8 cellular contexts compared by ENCODE assay signal in the genomic region with DNA sequence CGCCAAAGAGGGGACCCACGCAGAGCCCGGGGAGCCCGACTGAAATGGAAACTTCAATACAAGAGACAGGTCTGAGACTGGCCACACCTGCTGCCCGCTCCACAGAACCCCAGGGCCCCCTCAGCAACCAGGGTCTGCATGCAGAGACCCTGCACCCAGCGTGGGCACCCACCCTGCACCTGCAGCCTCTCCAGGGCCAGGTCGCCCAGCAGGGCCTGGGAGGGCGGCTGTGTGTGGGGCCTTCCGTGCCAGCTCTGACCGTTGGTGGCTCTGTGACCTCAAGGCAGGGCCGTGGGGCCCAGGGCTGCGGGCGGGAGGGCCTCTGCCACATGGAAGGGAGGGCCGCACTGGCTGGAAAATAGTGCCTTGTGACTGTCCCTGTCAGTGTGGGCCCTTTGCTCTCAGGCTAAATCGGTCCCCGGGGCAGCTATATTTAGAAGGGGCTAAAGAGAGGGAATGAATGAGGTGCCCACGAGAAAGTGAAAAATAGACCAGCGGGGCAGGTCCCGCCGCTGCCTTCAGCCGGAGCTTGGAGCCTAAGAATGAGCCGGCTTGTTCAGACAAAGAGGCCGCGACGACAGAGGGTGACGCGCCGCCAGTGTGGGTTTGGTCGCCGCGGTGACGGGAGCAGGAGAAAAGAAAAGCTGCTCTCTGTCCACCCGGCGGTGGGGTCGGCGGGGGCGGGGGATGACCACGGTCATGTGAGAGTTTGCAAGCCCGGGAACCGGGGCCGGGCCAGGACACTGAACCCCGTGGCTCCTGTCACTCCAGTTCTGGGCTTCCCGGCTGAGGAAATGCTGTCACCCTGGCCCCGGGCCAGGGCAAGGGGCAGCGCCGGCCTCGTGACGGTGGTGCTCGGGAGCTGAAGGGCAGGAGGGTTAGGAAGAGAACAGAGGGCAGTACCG.
DNase-seq lines count a peak whose midpoint lies in the region; ATAC-seq and TF ChIP-seq lines count a peak whose summit lies in the region.

No MANE protein-coding gene starts in this region.

- peaks cover 34% of the 10 kb centered on the region for H3F3A ChIP-seq in smooth muscle cell (ENCODE audit: low read depth)

- no peaks in the 10 kb centered on the region for H3K79me2 ChIP-seq in smooth muscle cell (ENCODE audit: low read depth)

- no peak overlapping the region for H3K27ac Mint-ChIP-seq in activated naive CD8-positive, alpha-beta T cell treated with anti-CD3 and anti-CD28 coated beads for 36 hours

- H3K4me1 Mint-ChIP-seq in activated naive CD8-positive, alpha-beta T cell treated with anti-CD3 and anti-CD28 coated beads for 36 hours, result peaks cover 24% of the 10 kb centered on the region

- peak overlapping the region; percentile 75 for H2AFZ ChIP-seq in smooth muscle cell (ENCODE audit: low read depth)

- H3K27ac ChIP-seq in left lung (peak overlapping the region; percentile 83), smooth muscle cell (ENCODE audit: low read depth) (peak overlapping the region; percentile 94)

- peaks cover 2% of the 10 kb centered on the region for H3K36me3 Mint-ChIP-seq in activated naive CD8-positive, alpha-beta T cell treated with anti-CD3 and anti-CD28 coated beads for 36 hours

- peak overlapping the region; percentile 86 for H3K9ac ChIP-seq in smooth muscle cell (ENCODE audit: low read depth)

- DNase-seq in Kasumi-1 (lab: John Stamatoyannopoulos, UW), result peak; percentile 52 to 53
- peak; percentile 55 to 73 for DNase-seq in cardiac fibroblast (ENCODE audit: low read depth in 2 of 2)
- peak; percentile 88 to 92 for DNase-seq in left lung
- no peak for DNase-seq in smooth muscle cell (lab: John Stamatoyannopoulos, UW; ENCODE audit: unreplicated experiment)
- no peak for DNase-seq in activated naive CD8-positive, alpha-beta T cell treated with anti-CD3 and anti-CD28 coated beads for 36 hours
- no peak for DNase-seq in NCI-H2227 treated with DMSO at 0.1 percent for 48 hours (lab: John Stamatoyannopoulos, UW)
- DNase-seq in NCI-H2227 (lab: John Stamatoyannopoulos, UW; ENCODE audit: unreplicated experiment), result no peak

- 33% methylated on average over 50 of the region's 50 CpGs for WGBS in smooth muscle cell (ENCODE audit: low lambda C conversion rate)

- H4K20me1 ChIP-seq in smooth muscle cell (ENCODE audit: low read depth), result no peaks in the 10 kb centered on the region

- H3K9me3 ChIP-seq in left lung (no peaks in the 10 kb centered on the region), smooth muscle cell (replicated peaks; ENCODE audit: low read depth) (no peaks in the 10 kb centered on the region)

- H3K27me3 ChIP-seq in left lung, result no peaks in the 10 kb centered on the region
- no peaks in the 10 kb centered on the region for H3K27me3 ChIP-seq in smooth muscle cell (ENCODE audit: low read depth)

- H3K9me3 Mint-ChIP-seq in activated naive CD8-positive, alpha-beta T cell treated with anti-CD3 and anti-CD28 coated beads for 36 hours, result no peaks in the 10 kb centered on the region

- ATAC-seq in left lung (peak; percentile 24), HG03469 (IDR thresholded peaks at IDR 0.05; ENCODE audit: unreplicated experiment) (no peak)

- peaks cover 42 to 93% of the 10 kb centered on the region in 2 donors for H3K4me1 ChIP-seq in left lung
- H3K4me1 ChIP-seq in smooth muscle cell (ENCODE audit: low read depth), result peaks cover 31% of the 10 kb centered on the region

- H3K4me3 ChIP-seq in cardiac fibroblast (replicated peaks in 1 of 2; ENCODE audit: low read depth in 2 of 2, low read length in 2 of 2) (no peak overlapping the region), left lung (no peak overlapping the region), smooth muscle cell (no peak overlapping the region)

- H3K27me3 Mint-ChIP-seq in activated naive CD8-positive, alpha-beta T cell treated with anti-CD3 and anti-CD28 coated beads for 36 hours, result no peaks in the 10 kb centered on the region

- H3K4me2 ChIP-seq in smooth muscle cell, result peak overlapping the region; percentile 59

- intact Hi-C loops in left lung (cut with DNase I), result no loop called here

- no peak for TF ChIP-seq CTCF in cardiac fibroblast (IDR thresholded peaks at IDR 0.05; ENCODE audit: low read depth, low read length)
- TF ChIP-seq CTCF in left lung (IDR thresholded peaks at IDR 0.05), result no peak
- no peak for TF ChIP-seq CTCF in smooth muscle cell (IDR thresholded peaks at IDR 0.05; ENCODE audit: borderline replicate concordance, insufficient read depth, poor library complexity, severe bottlenecking)

- H3K4me3 Mint-ChIP-seq in activated naive CD8-positive, alpha-beta T cell treated with anti-CD3 and anti-CD28 coated beads for 36 hours, result no peak overlapping the region

- H3K36me3 ChIP-seq in left lung, result no peaks in the 10 kb centered on the region
- H3K36me3 ChIP-seq in smooth muscle cell (ENCODE audit: low read depth), result no peaks in the 10 kb centered on the region

Comparison
In these comparisons a context has a peak if more than half of its experiments do, and no peak if none do; other contexts are left out.
1. DNase-seq: peak in Kasumi-1 (2 of 2), cardiac fibroblast (2 of 2) and left lung (2 of 2); none in smooth muscle cell (single experiment), activated naive CD8-positive, alpha-beta T cell treated with anti-CD3 and anti-CD28 coated beads for 36 hours (single experiment), NCI-H2227 treated with DMSO at 0.1 percent for 48 hours (single experiment) and NCI-H2227 (single experiment).